In the genomic region with DNA sequence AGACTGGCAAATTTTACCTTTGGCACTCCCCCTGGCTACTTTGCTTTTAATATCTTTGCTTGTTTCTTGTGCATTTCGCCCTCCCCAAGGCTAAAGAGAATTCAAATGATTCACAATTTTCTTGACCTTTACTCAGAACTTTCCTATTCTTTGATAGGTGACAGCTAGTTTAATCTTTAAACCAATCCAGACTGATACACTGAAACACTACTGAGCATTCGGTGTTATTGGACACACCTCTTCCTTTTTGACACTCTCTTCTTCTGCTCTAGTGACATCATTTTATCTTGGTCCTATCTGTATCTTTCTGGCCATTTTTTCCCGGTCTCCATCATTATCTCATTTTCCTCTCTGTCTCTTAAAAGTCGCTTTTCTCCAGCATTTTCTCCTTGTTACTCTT, we compare ENCODE assay signal across 1 cellular context.
TF ChIP-seq lines count a peak whose summit lies in the region.

No MANE protein-coding gene starts in this region.

TF ChIP-seq in A549, 52 proteins besides CTCF, POLR2A, EP300 and RAD21 (continued from another document):
- TF ChIP-seq, protein P1, sequence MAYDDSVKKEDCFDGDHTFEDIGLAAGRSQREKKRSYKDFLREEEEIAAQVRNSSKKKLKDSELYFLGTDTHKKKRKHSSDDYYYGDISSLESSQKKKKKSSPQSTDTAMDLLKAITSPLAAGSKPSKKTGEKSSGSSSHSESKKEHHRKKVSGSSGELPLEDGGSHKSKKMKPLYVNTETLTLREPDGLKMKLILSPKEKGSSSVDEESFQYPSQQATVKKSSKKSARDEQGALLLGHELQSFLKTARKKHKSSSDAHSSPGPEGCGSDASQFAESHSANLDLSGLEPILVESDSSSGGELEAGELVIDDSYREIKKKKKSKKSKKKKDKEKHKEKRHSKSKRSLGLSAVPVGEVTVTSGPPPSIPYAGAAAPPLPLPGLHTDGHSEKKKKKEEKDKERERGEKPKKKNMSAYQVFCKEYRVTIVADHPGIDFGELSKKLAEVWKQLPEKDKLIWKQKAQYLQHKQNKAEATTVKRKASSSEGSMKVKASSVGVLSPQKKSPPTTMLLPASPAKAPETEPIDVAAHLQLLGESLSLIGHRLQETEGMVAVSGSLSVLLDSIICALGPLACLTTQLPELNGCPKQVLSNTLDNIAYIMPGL (CRISPR knock-in tag; IDR thresholded peaks at IDR 0.05; ENCODE audit: borderline replicate concordance), result no peak
- TF ChIP-seq MAFK (IDR thresholded peaks at IDR 0.05; ENCODE audit: partially characterized antibody), result no peak
- TF ChIP-seq FOSB (CRISPR knock-in tag; IDR thresholded peaks at IDR 0.05), result no peak
- TF ChIP-seq, protein P2, sequence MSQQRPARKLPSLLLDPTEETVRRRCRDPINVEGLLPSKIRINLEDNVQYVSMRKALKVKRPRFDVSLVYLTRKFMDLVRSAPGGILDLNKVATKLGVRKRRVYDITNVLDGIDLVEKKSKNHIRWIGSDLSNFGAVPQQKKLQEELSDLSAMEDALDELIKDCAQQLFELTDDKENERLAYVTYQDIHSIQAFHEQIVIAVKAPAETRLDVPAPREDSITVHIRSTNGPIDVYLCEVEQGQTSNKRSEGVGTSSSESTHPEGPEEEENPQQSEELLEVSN (IDR thresholded peaks at IDR 0.05; ENCODE audit: borderline replicate concordance, low read depth), result no peak
- TF ChIP-seq FOXS1 (CRISPR knock-in tag; IDR thresholded peaks at IDR 0.05), result no peak
- TF ChIP-seq FOSL2 (IDR thresholded peaks at IDR 0.05), result no peak
- no peak for TF ChIP-seq FOSL2 (CRISPR knock-in tag; IDR thresholded peaks at IDR 0.05)
- no peak for TF ChIP-seq CBX8 (IDR thresholded peaks at IDR 0.05)
- TF ChIP-seq SREBF2 (IDR thresholded peaks at IDR 0.05), result no peak
- TF ChIP-seq RARB (CRISPR knock-in tag; IDR thresholded peaks at IDR 0.05), result no peak
